In genomic region chr15:99106417-99107220, GRCh38 we compare ENCODE assay signal across 8 cellular contexts. TPM values are rescaled to one million over a fixed set of nuclear protein-coding genes. Genes with fewer than 3 reads are reported as not detected.
DNase-seq lines count a peak whose midpoint lies in the region; ATAC-seq and TF ChIP-seq lines count a peak whose summit lies in the region.

No MANE protein-coding gene starts in this region.

- H3K27ac ChIP-seq in lower lobe of right lung: peak overlapping the region; percentile 43
- H3K27ac ChIP-seq in transverse colon: peak overlapping the region; percentile 86 to 92 (median 90)

- no peak for TF ChIP-seq POLR2A in transverse colon (IDR thresholded peaks at IDR 0.05)

- intact Hi-C loops in lower lobe of right lung (cut with DNase I) (no loop called here), transverse colon (cut with DNase I; ENCODE audit: low total_unique reads) (loop anchor here (5.0 kb wide), 1 partner anchor 66 kb away; no protein-coding TSS in a partner anchor)

- H3K27me3 ChIP-seq in lower lobe of right lung (ENCODE audit: low read depth) (peaks cover 32% of the 10 kb centered on the region), transverse colon (peaks cover 43% of the 10 kb centered on the region)

- peak; percentile 92 for TF ChIP-seq EP300 in transverse colon (IDR thresholded peaks at IDR 0.05; ENCODE audit: low read depth)

- peak overlapping the region; percentile 50 for H3K4me3 Mint-ChIP-seq in activated T-cell treated with anti-CD3 and anti-CD28 coated beads, Interleukin-2, amount 50 U/mL, for 24 hours

- H3K36me3 Mint-ChIP-seq in activated T-cell treated with anti-CD3 and anti-CD28 coated beads, Interleukin-2, amount 50 U/mL, for 24 hours (ENCODE audit: low read depth): no peaks in the 10 kb centered on the region

- no peak for DNase-seq in activated T-cell treated with anti-CD3 and anti-CD28 coated beads, Interleukin-2, amount 50 U/mL, for 24 hours
- no peak for DNase-seq in activated T-cell treated with anti-CD3 and anti-CD28 coated beads for 4 hours
- peak; percentile 44 to 54 for DNase-seq in cardiac fibroblast (ENCODE audit: low read depth in 2 of 2)
- peak; percentile 42 for DNase-seq in lower lobe of right lung
- no peak for DNase-seq in transverse colon
- DNase-seq in A172 (ENCODE audit: low spot score): no peak
- DNase-seq in NCI-H524 treated with DMSO at 0.1 percent for 48 hours (lab: John Stamatoyannopoulos, UW): no peak

- peak overlapping the region; percentile 27 to 45 for H3K4me3 ChIP-seq in cardiac fibroblast (replicated peaks in 1 of 2; ENCODE audit: low read depth in 2 of 2, low read length in 2 of 2)
- peak overlapping the region; percentile 65 for H3K4me3 ChIP-seq in lower lobe of right lung
- H3K4me3 ChIP-seq in transverse colon: peak overlapping the region; percentile 50 to 63 (median 56)

- peaks cover 14% of the 10 kb centered on the region for H3K4me1 Mint-ChIP-seq in activated T-cell treated with anti-CD3 and anti-CD28 coated beads, Interleukin-2, amount 50 U/mL, for 24 hours (ENCODE audit: low read depth)

- ATAC-seq in lower lobe of right lung: peak in 1 of 2 donors; percentile 6
- ATAC-seq in GM19395 (IDR thresholded peaks at IDR 0.05; ENCODE audit: unreplicated experiment): no peak

- no peaks in the 10 kb centered on the region for H3K36me3 ChIP-seq in lower lobe of right lung
- H3K36me3 ChIP-seq in transverse colon: no peaks in the 10 kb centered on the region

- TF ChIP-seq CTCF in cardiac fibroblast (IDR thresholded peaks at IDR 0.05; ENCODE audit: low read depth, low read length): no peak
- TF ChIP-seq CTCF in lower lobe of right lung (IDR thresholded peaks at IDR 0.05): no peak
- no peak for TF ChIP-seq CTCF in transverse colon (IDR thresholded peaks at IDR 0.05)

- no peaks in the 10 kb centered on the region for H3K9me3 Mint-ChIP-seq in activated T-cell treated with anti-CD3 and anti-CD28 coated beads, Interleukin-2, amount 50 U/mL, for 24 hours

- no peaks in the 10 kb centered on the region for H3K9me3 ChIP-seq in lower lobe of right lung
- no peaks in the 10 kb centered on the region for H3K9me3 ChIP-seq in transverse colon

- WGBS in transverse colon (ENCODE audit: low coverage in 1 of 2), 2 donors: 25 to 43% methylated on average over 8 to 15 of the region's 15 CpGs

- H3K27ac Mint-ChIP-seq in activated T-cell treated with anti-CD3 and anti-CD28 coated beads, Interleukin-2, amount 50 U/mL, for 24 hours: no peak overlapping the region

- in situ Hi-C loops in transverse colon (cut with MboI; ENCODE audit: low pct_ligation_motif_present in 1 of 4, low pct_unique_long_range_greater_than_20kb in 1 of 4, low sequenced_read_pairs in 3 of 4): loop anchor here in 1 of 4 donors (10.0 kb wide), 1 partner anchor 98 kb away; no protein-coding TSS in a partner anchor

- H3K27me3 Mint-ChIP-seq in activated T-cell treated with anti-CD3 and anti-CD28 coated beads, Interleukin-2, amount 50 U/mL, for 24 hours: peaks cover 52% of the 10 kb centered on the region

- H3K4me1 ChIP-seq in lower lobe of right lung: peaks cover 17% of the 10 kb centered on the region
- H3K4me1 ChIP-seq in transverse colon: peaks cover 0 to 18% (median 7%) of the 10 kb centered on the region in 4 donors

RNA-seq across cellular contexts. Expression of gene SYNM, which starts 1.7 kb away (rescaled TPM):
- total RNA-seq in lower lobe of right lung (26.8 TPM), transverse colon (100 to 1,000 TPM in 2 of 4 donors, 10 to 100 TPM in 2; 98.3 to 414 (median 158) TPM)
- total RNA-seq in A172 (2014; rRNA removed; shearing (Covaris generic)): 5.6 and 7.5 TPM in 2 replicates

Comparison
In these comparisons a context has a peak if more than half of its experiments do, and no peak if none do; other contexts are left out.
1. DNase-seq: peak in cardiac fibroblast (2 of 2) and lower lobe of right lung (single experiment); none in activated T-cell treated with anti-CD3 and anti-CD28 coated beads, Interleukin-2, amount 50 U/mL, for 24 hours (single experiment), activated T-cell treated with anti-CD3 and anti-CD28 coated beads for 4 hours (single experiment), transverse colon (single experiment), A172 (single experiment) and NCI-H524 treated with DMSO at 0.1 percent for 48 hours (single experiment).
2. Peak in every context shown above with its lines, with median percentiles within 50 percentile points of each other: H3K4me3 ChIP-seq.